In the genomic region with DNA sequence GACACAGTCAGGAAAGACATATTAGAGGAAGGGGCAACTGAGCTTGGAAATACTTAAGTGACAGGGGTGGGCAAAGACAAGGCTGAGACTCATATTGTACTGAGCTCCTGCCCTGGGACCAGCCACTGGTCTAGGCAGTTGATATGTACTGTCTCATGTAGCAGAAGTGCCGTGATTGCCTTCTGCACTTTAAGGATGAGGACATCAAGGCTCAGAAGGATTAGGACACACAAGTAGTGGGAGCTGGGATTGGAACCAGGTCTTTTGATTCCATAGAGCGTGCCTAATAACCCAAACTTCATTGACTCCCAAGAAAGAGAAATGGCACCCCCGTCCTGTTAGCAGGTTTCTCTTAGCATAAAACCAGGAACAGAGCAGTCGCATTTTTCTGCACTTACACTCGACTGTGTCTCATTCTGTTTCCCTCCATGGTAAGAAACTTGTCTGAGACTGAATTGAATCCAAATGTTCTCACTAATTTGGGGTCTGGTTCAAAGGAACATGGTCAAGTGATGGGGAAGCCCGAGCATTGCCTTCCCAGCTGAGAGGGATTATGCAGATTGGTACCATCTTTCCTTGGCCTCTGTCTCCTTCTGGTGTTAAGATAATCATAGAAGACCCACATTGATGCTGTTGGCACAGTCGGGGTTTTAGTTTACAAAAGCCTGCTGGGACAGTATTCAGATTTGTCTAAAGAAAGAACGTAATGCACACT, we compare ENCODE assay signal across 17 cellular contexts.
DNase-seq lines count a peak whose midpoint lies in the region; ATAC-seq and TF ChIP-seq lines count a peak whose summit lies in the region.
"Had no signal": no experiment of that assay in that cellular context is flagged by ENCODE, and none has a peak within 500 bp of the region (broad histone marks: within the 10 kb centered on the region; RNA-seq: fewer than 3 reads in every experiment).

No MANE protein-coding gene starts in this region.

- H3K14ac ChIP-seq in IMR-90 (replicated peaks; ENCODE audit: low read depth, low read length), result no peak overlapping the region
- peak overlapping the region; percentile 43 for H3K14ac ChIP-seq in neuronal stem cell (ENCODE audit: low read length)

- H2BK120ac ChIP-seq in IMR-90 (ENCODE audit: low read depth, low read length) (peak overlapping the region; percentile 64), neuronal stem cell (ENCODE audit: low read depth, low read length) (no peak overlapping the region)

- 100% methylated on average over 1 of the region's 8 CpGs; no CpG with 5 or more reads in 1 of the 2 experiments for WGBS in IMR-90 (ENCODE audit: extremely low coverage in 2 of 2, insufficient read length in 1 of 2), 2 experiments
- WGBS in neuronal stem cell (ENCODE audit: extremely low coverage in 2 of 2, insufficient read length in 2 of 2, insufficient replicate concordance in 1 of 2), 2 donors, result no CpG with 5 or more reads among the region's 8 CpGs

- CTCF ChIA-PET in IMR-90 (lab: Yijun Ruan, JAX), result interaction anchor here (1.0 kb wide), 1 partner anchor 112 kb away, joined by 3 read pairs; no protein-coding TSS in a partner anchor

- TF ChIP-seq RAD21 in IMR-90 (IDR thresholded peaks at IDR 0.05; ENCODE audit: low read length), result no peak

- no peak overlapping the region for H2BK12ac ChIP-seq in neuronal stem cell (ENCODE audit: low read length)

- H4K5ac ChIP-seq in IMR-90 (ENCODE audit: low read depth, low read length), result no peak overlapping the region

- H3K27ac ChIP-seq in IMR-90 (ENCODE audit: insufficient read depth, low read length) (no peak overlapping the region), caudate nucleus (ENCODE audit: low read depth, low read length) (peak overlapping the region; percentile 2), neuronal stem cell (replicated peaks; ENCODE audit: low read length) (no peak overlapping the region), stomach smooth muscle (ENCODE audit: low read length) (peak overlapping the region; percentile 31)
- H3K27ac ChIP-seq: C4-2B, SJCRH30 had no signal

- DNase-seq in IMR-90, result no peak
- DNase-seq in caudate nucleus (lab: John Stamatoyannopoulos, UW), result no peak
- no peak for DNase-seq in neuronal stem cell (ENCODE audit: low spot score)
- no peak for DNase-seq in KBM-7
- no peak for DNase-seq in Kasumi-1 (lab: John Stamatoyannopoulos, UW)
- DNase-seq: AML-193, GOT3, KG1, NCI-H1417, NCI-H187 treated with DMSO at 0.1 percent for 48 hours, NCI-H345, NCI-H524 treated with DMSO at 0.1 percent for 48 hours, RPMI8226, SJCRH30 had no signal

- H2AFZ ChIP-seq in IMR-90 (replicated peaks; ENCODE audit: low read length, poor library complexity) (no peak overlapping the region), neuronal stem cell (ENCODE audit: low read length) (no peak overlapping the region)

- intact Hi-C loops in IMR-90 (cut with micrococcal nuclease), result no loop called here

- POLR2A ChIA-PET in IMR-90 (lab: Charles Lee; ENCODE audit: unreplicated experiment), result no interaction called here

- peak overlapping the region; percentile 77; the same call in 1 of the 2 replicates for H2AK5ac ChIP-seq in IMR-90 (ENCODE audit: low read depth, low read length)
- no peak overlapping the region for H2AK5ac ChIP-seq in neuronal stem cell (ENCODE audit: low read depth, low read length)

- H4K8ac ChIP-seq in IMR-90 (ENCODE audit: low read depth in 2 of 2, low read length in 2 of 2) (no peak overlapping the region), neuronal stem cell (ENCODE audit: low read depth, low read length) (no peak overlapping the region)

- H3K9me3 ChIP-seq in IMR-90 (ENCODE audit: control insufficient read depth, insufficient read depth, low read length) (no peaks in the 10 kb centered on the region), neuronal stem cell (replicated peaks in 1 of 2; ENCODE audit: control insufficient read depth in 2 of 2, insufficient read depth in 1 of 2, low read depth in 1 of 2, low read length in 2 of 2) (no peaks in the 10 kb centered on the region), stomach smooth muscle (ENCODE audit: control insufficient read depth in 2 of 2, low read length in 2 of 2) (no peaks in the 10 kb centered on the region)
- H3K9me3 ChIP-seq: SJCRH30 had no signal

- dilution Hi-C loops in IMR-90 (cut with HindIII; ENCODE audit: low sequenced_read_pairs, unreplicated experiment), result no loop called here

- H2BK20ac ChIP-seq in IMR-90 (ENCODE audit: low read depth, low read length), result peak overlapping the region; percentile 46; the same call in 1 of the 2 replicates

- H3K79me1 ChIP-seq in IMR-90 (ENCODE audit: low read depth in 1 of 2, low read length in 2 of 2) (no peaks in the 10 kb centered on the region; a peak in 1 of 4 replicates), neuronal stem cell (ENCODE audit: low read depth, low read length) (peaks cover 3% of the 10 kb centered on the region)

- H4K91ac ChIP-seq in IMR-90 (ENCODE audit: insufficient read depth, low read depth, low read length) (no peak overlapping the region; the same call in 1 of the 2 replicates), neuronal stem cell (ENCODE audit: low read depth, low read length, poor library complexity) (no peak overlapping the region)

- H3K18ac ChIP-seq in IMR-90 (ENCODE audit: low read depth, low read length) (no peak overlapping the region), neuronal stem cell (ENCODE audit: low read length) (no peak overlapping the region)

- H3K36me3 ChIP-seq in IMR-90 (ENCODE audit: control insufficient read depth, insufficient read depth, low read length), result no peaks in the 10 kb centered on the region
- H3K36me3 ChIP-seq in neuronal stem cell (replicated peaks in 1 of 2; ENCODE audit: control insufficient read depth in 2 of 2, insufficient read depth in 2 of 2, low read length in 2 of 2), result no peaks in the 10 kb centered on the region
- peaks cover 0 to 2% of the 10 kb centered on the region in 2 donors for H3K36me3 ChIP-seq in stomach smooth muscle (ENCODE audit: control insufficient read depth in 2 of 2, insufficient read depth in 2 of 2, low read length in 2 of 2)
- H3K36me3 ChIP-seq: SJCRH30 had no signal

- H3K4ac ChIP-seq in IMR-90 (ENCODE audit: low read depth, low read length) (no peak overlapping the region), neuronal stem cell (ENCODE audit: low read length) (no peak overlapping the region)

- H2BK5ac ChIP-seq in IMR-90 (ENCODE audit: low read depth, low read length, poor library complexity, severe bottlenecking), result no peak overlapping the region
- no peak overlapping the region for H2BK5ac ChIP-seq in neuronal stem cell (ENCODE audit: low read length)

- H3K4me2 ChIP-seq in IMR-90 (ENCODE audit: low read depth, low read length) (no peak overlapping the region), neuronal stem cell (ENCODE audit: insufficient read depth, low read length, poor library complexity, severe bottlenecking) (no peak overlapping the region)

- H3K23ac ChIP-seq in IMR-90 (ENCODE audit: low read depth, low read length) (0 out of 2 replicates have a peak overlapping the region, but pooled peaks have one; percentile 41), neuronal stem cell (ENCODE audit: low read depth, low read length, poor library complexity) (no peak overlapping the region)

- H3K4me3 ChIP-seq in IMR-90 (ENCODE audit: insufficient read depth, low read depth, low read length) (no peak overlapping the region), neuronal stem cell (ENCODE audit: low read length in 2 of 2) (no peak overlapping the region), stomach smooth muscle (ENCODE audit: low read length in 2 of 2) (no peak overlapping the region)
- H3K4me3 ChIP-seq: SJCRH30 had no signal

- H4K20me1 ChIP-seq in IMR-90 (ENCODE audit: insufficient read depth, low read length), result no peaks in the 10 kb centered on the region

- no peak for TF ChIP-seq POLR2A in IMR-90 (IDR thresholded peaks at IDR 0.05; ENCODE audit: low read depth, low read length)

- H3K4me1 ChIP-seq in IMR-90 (ENCODE audit: control insufficient read depth, insufficient read depth, low read length) (peaks cover 4% of the 10 kb centered on the region), neuronal stem cell (ENCODE audit: control insufficient read depth in 2 of 2, insufficient read depth in 1 of 2, low read depth in 1 of 2, low read length in 2 of 2) (peaks cover 4% of the 10 kb centered on the region in 2 donors), stomach smooth muscle (ENCODE audit: control insufficient read depth, insufficient read depth, low read length) (peaks cover 44% of the 10 kb centered on the region)

- no peak overlapping the region for H3K9ac ChIP-seq in IMR-90 (ENCODE audit: low read depth, low read length)
- no peak overlapping the region for H3K9ac ChIP-seq in neuronal stem cell (ENCODE audit: low read depth, low read length, poor library complexity)
- no peak overlapping the region for H3K9ac ChIP-seq in stomach smooth muscle (ENCODE audit: low read length in 2 of 2)

- H3K27me3 ChIP-seq in IMR-90 (ENCODE audit: control insufficient read depth, insufficient read depth, low read length) (no peaks in the 10 kb centered on the region), neuronal stem cell (ENCODE audit: control insufficient read depth in 3 of 3, insufficient read depth in 3 of 3, low read depth in 1 of 3, low read length in 3 of 3) (no peaks in the 10 kb centered on the region), stomach smooth muscle (ENCODE audit: control insufficient read depth in 1 of 2, insufficient read depth in 2 of 2, low read length in 2 of 2) (no peaks in the 10 kb centered on the region)
- H3K27me3 ChIP-seq: SJCRH30 had no signal

- H2AK9ac ChIP-seq in IMR-90 (replicated peaks; ENCODE audit: low read depth, low read length, poor library complexity), result peak overlapping the region; percentile 20

- H2BK15ac ChIP-seq in IMR-90 (ENCODE audit: low read depth, low read length) (no peak overlapping the region), neuronal stem cell (ENCODE audit: low read length) (no peak overlapping the region)

- no TSS peak for BruUV-seq in IMR-90 (replicated peaks; lab: Mats Ljungman, UMichigan)

- TF ChIP-seq CTCF in IMR-90 (conservative IDR thresholded peaks at IDR 0.05; ENCODE audit: low read depth, low read length), result no peak

- no peak for ATAC-seq in IMR-90 (ENCODE audit: low read depth)
- ATAC-seq in GM21737 (IDR thresholded peaks at IDR 0.05; ENCODE audit: unreplicated experiment), result no peak

- H3K9me1 ChIP-seq in IMR-90 (ENCODE audit: insufficient read depth, low read length), result peaks cover 18% of the 10 kb centered on the region

- H3K56ac ChIP-seq in IMR-90 (ENCODE audit: extremely low read depth, insufficient read depth, low read length), result no peak overlapping the region

- in situ Hi-C loops in IMR-90 (cut with MboI; ENCODE audit: low sequenced_read_pairs) (no loop called here), KBM-7 (cut with MboI; ENCODE audit: low pct_unique_long_range_greater_than_20kb, low sequenced_read_pairs) (no loop called here)

TF ChIP-seq in IMR-90, 13 proteins besides CTCF, POLR2A, EP300 and RAD21 (continues in another document):
- TF ChIP-seq, protein P1, sequence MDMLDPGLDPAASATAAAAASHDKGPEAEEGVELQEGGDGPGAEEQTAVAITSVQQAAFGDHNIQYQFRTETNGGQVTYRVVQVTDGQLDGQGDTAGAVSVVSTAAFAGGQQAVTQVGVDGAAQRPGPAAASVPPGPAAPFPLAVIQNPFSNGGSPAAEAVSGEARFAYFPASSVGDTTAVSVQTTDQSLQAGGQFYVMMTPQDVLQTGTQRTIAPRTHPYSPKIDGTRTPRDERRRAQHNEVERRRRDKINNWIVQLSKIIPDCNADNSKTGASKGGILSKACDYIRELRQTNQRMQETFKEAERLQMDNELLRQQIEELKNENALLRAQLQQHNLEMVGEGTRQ (IDR thresholded peaks at IDR 0.05; ENCODE audit: low read depth, low read length), result no peak

Comparison
In these comparisons a context has a peak if more than half of its experiments do, and no peak if none do; other contexts are left out.
1. H3K27ac ChIP-seq: peak in caudate nucleus (single experiment) and stomach smooth muscle (single experiment); none in IMR-90 (single experiment) and neuronal stem cell (single experiment).